ENCODE assay signal across 9 cellular contexts in the genomic region with DNA sequence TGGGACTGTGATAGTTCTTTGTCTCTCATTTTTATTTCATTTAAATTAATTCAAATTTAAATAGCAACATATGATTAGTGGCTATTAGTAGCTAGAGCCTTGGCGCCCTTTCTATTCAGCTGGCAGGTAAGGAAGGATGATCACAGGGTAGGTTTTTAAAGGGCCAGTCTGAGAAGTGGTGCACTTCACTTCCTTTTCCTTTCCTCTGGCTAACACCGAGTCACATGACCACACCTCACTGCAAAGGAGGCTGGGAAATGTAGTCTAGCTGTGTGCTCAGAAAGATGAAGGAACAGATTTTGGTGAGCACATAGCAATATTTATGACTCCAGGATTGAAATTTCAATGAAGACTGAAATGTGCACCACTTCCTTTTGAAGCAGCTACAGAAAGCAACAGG.
A peak's percentile ranks its signal among the peaks of the same experiment; 100 is the strongest.
DNase-seq lines count a peak whose midpoint lies in the region; ATAC-seq and TF ChIP-seq lines count a peak whose summit lies in the region.
"Had no signal": no experiment of that assay in that cellular context is flagged by ENCODE, and none has a peak within 500 bp of the region (broad histone marks: within the 10 kb centered on the region; RNA-seq: fewer than 3 reads in every experiment).

No MANE protein-coding gene starts in this region.

- no peaks in the 10 kb centered on the region for H3K27me3 ChIP-seq in gastrocnemius medialis

- H3K9me3 ChIP-seq in mucosa of descending colon, result no peaks in the 10 kb centered on the region
- no peaks in the 10 kb centered on the region for H3K9me3 ChIP-seq in gastrocnemius medialis

- in situ Hi-C loops in gastrocnemius medialis (cut with MboI; ENCODE audit: low sequenced_read_pairs in 4 of 4), result no loop called here

- DNase-seq in ELF-1 (ENCODE audit: low read depth, low spot score), result peak; percentile 9
- peak; percentile 65 for DNase-seq in NAMALWA (ENCODE audit: low spot score)
- peak; percentile 21 for DNase-seq in activated T-helper 1 cell treated with anti-CD3 and anti-CD28 coated beads, Interleukin-12 subunit alpha, Interleukin-12 subunit beta, Interleukin-2, Interleukin-4 antibody, amounts not matched to agents 30 ng/mL and 10 ng/mL and 1 ng/mL, durations not matched to agents 14 hours and 24 hours and 36 hours (ENCODE audit: low spot score)
- peak in 1 of 3 donors; percentile 14 for DNase-seq in mucosa of descending colon
- no peak for DNase-seq in gastrocnemius medialis
- DNase-seq: NCI-H2081 treated with DMSO at 0.1 percent for 48 hours had no signal

- H3K4me3 ChIP-seq in mucosa of descending colon (no peak overlapping the region), gastrocnemius medialis (no peak overlapping the region)

- peaks cover 4% of the 10 kb centered on the region for H3K36me3 Mint-ChIP-seq in activated T-helper 1 cell treated with anti-CD3 and anti-CD28 coated beads, Interleukin-12 subunit alpha, Interleukin-12 subunit beta, Interleukin-2, Interleukin-4 antibody, amounts not matched to agents 30 ng/mL and 10 ng/mL and 1 ng/mL, durations not matched to agents 14 hours and 24 hours and 36 hours (ENCODE audit: low read depth)

- H3K27ac Mint-ChIP-seq in activated T-helper 1 cell treated with anti-CD3 and anti-CD28 coated beads, Interleukin-12 subunit alpha, Interleukin-12 subunit beta, Interleukin-2, Interleukin-4 antibody, amounts not matched to agents 30 ng/mL and 10 ng/mL and 1 ng/mL, durations not matched to agents 14 hours and 24 hours and 36 hours, result no peak overlapping the region

- peak; percentile 36 for ATAC-seq in mucosa of descending colon
- no peak for ATAC-seq in GM18867 (IDR thresholded peaks at IDR 0.05; ENCODE audit: unreplicated experiment)
- ATAC-seq in gastrocnemius medialis, result no peak
- no peak for ATAC-seq in GM21786 (IDR thresholded peaks at IDR 0.05; ENCODE audit: unreplicated experiment)
- no peak for ATAC-seq in HG03442 (IDR thresholded peaks at IDR 0.05; ENCODE audit: unreplicated experiment)

- peaks cover 18% of the 10 kb centered on the region for H3K4me1 Mint-ChIP-seq in activated T-helper 1 cell treated with anti-CD3 and anti-CD28 coated beads, Interleukin-12 subunit alpha, Interleukin-12 subunit beta, Interleukin-2, Interleukin-4 antibody, amounts not matched to agents 30 ng/mL and 10 ng/mL and 1 ng/mL, durations not matched to agents 14 hours and 24 hours and 36 hours (ENCODE audit: low read depth)

- H3K4me1 ChIP-seq in mucosa of descending colon (ENCODE audit: low read depth), result no peaks in the 10 kb centered on the region
- H3K4me1 ChIP-seq in gastrocnemius medialis, result peaks cover 0 to 4% of the 10 kb centered on the region in 2 donors

- no peaks in the 10 kb centered on the region for H3K36me3 ChIP-seq in mucosa of descending colon (ENCODE audit: low read depth)
- no peaks in the 10 kb centered on the region for H3K36me3 ChIP-seq in gastrocnemius medialis

- H3K9me3 Mint-ChIP-seq in activated T-helper 1 cell treated with anti-CD3 and anti-CD28 coated beads, Interleukin-12 subunit alpha, Interleukin-12 subunit beta, Interleukin-2, Interleukin-4 antibody, amounts not matched to agents 30 ng/mL and 10 ng/mL and 1 ng/mL, durations not matched to agents 14 hours and 24 hours and 36 hours, result peaks cover 18% of the 10 kb centered on the region

- TF ChIP-seq CTCF in mucosa of descending colon (IDR thresholded peaks at IDR 0.05) (no peak), gastrocnemius medialis (IDR thresholded peaks at IDR 0.05 in 4 of 5, conservative IDR thresholded peaks at IDR 0.05 in 1 of 5) (no peak)

- TF ChIP-seq POLR2A in gastrocnemius medialis (IDR thresholded peaks at IDR 0.05), result no peak

- H3K27me3 Mint-ChIP-seq in activated T-helper 1 cell treated with anti-CD3 and anti-CD28 coated beads, Interleukin-12 subunit alpha, Interleukin-12 subunit beta, Interleukin-2, Interleukin-4 antibody, amounts not matched to agents 30 ng/mL and 10 ng/mL and 1 ng/mL, durations not matched to agents 14 hours and 24 hours and 36 hours (ENCODE audit: insufficient read depth), result no peaks in the 10 kb centered on the region

- H3K27ac ChIP-seq in gastrocnemius medialis, result no peak overlapping the region

- intact Hi-C loops in activated T-helper 1 cell treated with anti-CD3 and anti-CD28 coated beads, Interleukin-12 subunit alpha, Interleukin-12 subunit beta, Interleukin-2, Interleukin-4 antibody, amounts not matched to agents 30 ng/mL and 10 ng/mL and 1 ng/mL, durations not matched to agents 14 hours and 24 hours and 36 hours (cut with micrococcal nuclease), result no loop called here
- intact Hi-C loops in mucosa of descending colon (cut with DNase I, micrococcal nuclease) (no loop called here), gastrocnemius medialis (cut with DNase I; ENCODE audit: low total_unique reads) (no loop called here)

- no peak overlapping the region for H3K4me3 Mint-ChIP-seq in activated T-helper 1 cell treated with anti-CD3 and anti-CD28 coated beads, Interleukin-12 subunit alpha, Interleukin-12 subunit beta, Interleukin-2, Interleukin-4 antibody, amounts not matched to agents 30 ng/mL and 10 ng/mL and 1 ng/mL, durations not matched to agents 14 hours and 24 hours and 36 hours

Comparison
In these comparisons a context has a peak if more than half of its experiments do, and no peak if none do; other contexts are left out.
1. DNase-seq: peak in ELF-1 (single experiment), NAMALWA (single experiment) and activated T-helper 1 cell treated with anti-CD3 and anti-CD28 coated beads, Interleukin-12 subunit alpha, Interleukin-12 subunit beta, Interleukin-2, Interleukin-4 antibody, amounts not matched to agents 30 ng/mL and 10 ng/mL and 1 ng/mL, durations not matched to agents 14 hours and 24 hours and 36 hours (single experiment); none in gastrocnemius medialis (0 of 2).